ENCODE assay signal across 27 cellular contexts in the genomic region with DNA sequence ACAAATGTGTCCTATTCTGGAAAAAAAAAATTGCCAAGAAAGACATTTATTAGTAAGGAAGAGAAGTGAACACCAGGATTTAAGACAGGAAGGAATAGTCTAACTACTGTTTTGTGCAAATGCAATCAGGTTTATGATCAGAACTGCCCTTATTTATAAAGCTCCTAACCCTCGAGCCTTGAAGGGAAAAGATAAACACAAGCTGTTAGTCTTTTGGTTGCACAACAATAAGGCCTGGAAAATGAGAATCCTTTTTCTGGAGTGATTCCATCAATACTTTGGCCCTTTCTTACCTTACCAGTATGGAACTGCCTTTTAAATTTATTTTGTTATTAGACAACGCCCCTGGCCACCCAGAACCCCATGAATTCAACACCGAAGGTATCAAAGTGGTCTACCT.
"Had no signal": no experiment of that assay in that cellular context is flagged by ENCODE, and none has a peak within 500 bp of the region (broad histone marks: within the 10 kb centered on the region; RNA-seq: fewer than 3 reads in every experiment).

No MANE protein-coding gene starts in this region.

- DNase-seq: activated CD4-positive, alpha-beta T cell treated with anti-CD3 and anti-CD28 coated beads for 1 hour; activated CD4-positive, alpha-beta T cell treated with anti-CD3 and anti-CD28 coated beads, Interleukin-2, amount 10 ng/mL, durations not matched to agents 7 days and 5 days; activated CD8-positive, alpha-beta T cell treated with anti-CD3 and anti-CD28 coated beads for 36 hours; activated naive CD4-positive, alpha-beta T cell; activated T-cell treated with anti-CD3 and anti-CD28 coated beads for 4 hours; activated T-cell treated with anti-CD3 and anti-CD28 coated beads, Interleukin-2, amount 50 U/mL, for 72 hours; adrenal gland; brain microvascular endothelial cell; dermis blood vessel endothelial cell; effector CD4-positive, alpha-beta T cell; esophagus squamous epithelium; left cardiac atrium; midbrain; naive thymus-derived CD4-positive, alpha-beta T cell; ovary; retina; sigmoid colon; small intestine; stimulated activated CD4-positive, alpha-beta T cell treated with anti-CD3 and anti-CD28 coated beads, Interleukin-4, amount 100 ng/mL, for 24 hours; stimulated activated naive CD8-positive, alpha-beta T cell treated with anti-CD3 and anti-CD28 coated beads, Interleukin-15, amount 100 ng/mL, for 72 hours; substantia nigra; T-helper 17 cell; thyroid gland; upper lobe of right lung had no signal

- H3K9me3 ChIP-seq: adrenal gland, esophagus squamous epithelium, gastroesophageal sphincter, ovary, prostate gland, sigmoid colon, thyroid gland, upper lobe of right lung had no signal

- H3K4me2 ChIP-seq: hepatocyte had no signal

- H3K4me3 ChIP-seq: adrenal gland, esophagus squamous epithelium, gastroesophageal sphincter, hepatocyte, ovary, prostate gland, sigmoid colon, thyroid gland, upper lobe of right lung had no signal

- H3K27ac ChIP-seq: adrenal gland, brain microvascular endothelial cell, esophagus squamous epithelium, gastroesophageal sphincter, hepatocyte, ovary, prostate gland, sigmoid colon, thyroid gland, upper lobe of right lung had no signal

- H3K27me3 ChIP-seq: adrenal gland, brain microvascular endothelial cell, hepatocyte, ovary, sigmoid colon, thyroid gland, upper lobe of right lung had no signal

- H3K36me3 ChIP-seq: adrenal gland, brain microvascular endothelial cell, esophagus squamous epithelium, gastroesophageal sphincter, ovary, prostate gland, sigmoid colon, thyroid gland, upper lobe of right lung had no signal

- H2AFZ ChIP-seq: hepatocyte had no signal

- H3K4me1 ChIP-seq: adrenal gland, esophagus squamous epithelium, gastroesophageal sphincter, prostate gland, sigmoid colon, thyroid gland, upper lobe of right lung had no signal
